ENCODE assay signal across 21 cellular contexts in genomic region chr1:162913345-162913744, GRCh38. TPM values are rescaled to one million over a fixed set of nuclear protein-coding genes. Genes with fewer than 3 reads are reported as not detected.
"Had no signal": no experiment of that assay in that cellular context is flagged by ENCODE, and none has a peak within 500 bp of the region (broad histone marks: within the 10 kb centered on the region; RNA-seq: fewer than 3 reads in every experiment).

No MANE protein-coding gene starts in this region.

- H3K4me1 ChIP-seq: colonic mucosa, spleen, testis had no signal

- H3K27me3 ChIP-seq: colonic mucosa, testis had no signal

- DNase-seq: activated B cell treated with CpG ODN at 0.5 μM for 24 hours; activated CD4-positive, alpha-beta T cell treated with anti-CD3 and anti-CD28 coated beads for 48 hours; activated CD8-positive, alpha-beta T cell treated with anti-CD3 and anti-CD28 coated beads for 36 hours; activated gamma-delta T cell; activated T-cell treated with anti-CD3 and anti-CD28 coated beads, Interleukin-2, amount 50 U/mL, for 48 hours; central memory CD4-positive, alpha-beta T cell; colonic mucosa; head of caudate nucleus; midbrain; spleen; stimulated activated CD4-positive, alpha-beta T cell treated with anti-CD3 and anti-CD28 coated beads, Interleukin-1b, Interleukin-23, amount 100 ng/mL, for 48 hours; stimulated activated naive CD8-positive, alpha-beta T cell treated with anti-CD3 and anti-CD28 coated beads, Interleukin-15, amount 100 ng/mL, for 72 hours; testis had no signal

- H3K4me1 Mint-ChIP-seq: activated B cell treated with CpG ODN at 0.5 μM for 24 hours; stimulated activated naive CD8-positive, alpha-beta T cell treated with anti-CD3 and anti-CD28 coated beads, Interleukin-15, amount 100 ng/mL, for 72 hours had no signal

- H3K9me3 ChIP-seq: colonic mucosa, testis had no signal

- H3K27ac Mint-ChIP-seq: activated B cell treated with CpG ODN at 0.5 μM for 24 hours; activated CD8-positive, alpha-beta T cell treated with anti-CD3 and anti-CD28 coated beads for 36 hours; activated naive CD4-positive, alpha-beta T cell treated with anti-CD3 and anti-CD28 coated beads, Interleukin-2, amount 50 U/mL, for 72 hours; stimulated activated naive CD8-positive, alpha-beta T cell treated with anti-CD3 and anti-CD28 coated beads, Interleukin-15, amount 100 ng/mL, for 72 hours had no signal

- H3K4me3 Mint-ChIP-seq: activated B cell treated with CpG ODN at 0.5 μM for 24 hours; activated CD8-positive, alpha-beta T cell treated with anti-CD3 and anti-CD28 coated beads for 36 hours; stimulated activated naive CD8-positive, alpha-beta T cell treated with anti-CD3 and anti-CD28 coated beads, Interleukin-15, amount 100 ng/mL, for 72 hours had no signal

- ATAC-seq: activated CD8-positive, alpha-beta T cell treated with anti-CD3 and anti-CD28 coated beads for 36 hours; activated naive CD4-positive, alpha-beta T cell treated with anti-CD3 and anti-CD28 coated beads, Interleukin-2, amount 50 U/mL, for 72 hours; sciatic nerve; stimulated activated naive CD8-positive, alpha-beta T cell treated with anti-CD3 and anti-CD28 coated beads, Interleukin-15, amount 100 ng/mL, for 72 hours had no signal

- H3K36me3 ChIP-seq: colonic mucosa, spleen had no signal

- H3K4me3 ChIP-seq: colonic mucosa, lung, spleen, testis had no signal

- H3K27ac ChIP-seq: colonic mucosa, spleen, testis had no signal

RNA-seq across cellular contexts. Expression of gene CCDC190, which starts 52.4 kb away (rescaled TPM):
- total RNA-seq: activated B cell treated with CpG ODN at 0.5 μM for 24 hours; activated CD8-positive, alpha-beta T cell treated with anti-CD3 and anti-CD28 coated beads for 36 hours; activated naive CD4-positive, alpha-beta T cell treated with anti-CD3 and anti-CD28 coated beads, Interleukin-2, amount 50 U/mL, for 72 hours; colonic mucosa; fibroblast of lung; frontal cortex; omental fat pad; spleen; T-helper 2 cell treated with Interferon-gamma antibody and Interleukin-4, amounts not matched to agents 100 ng/mL and 5 ng/mL, for 36 hours had no signal
- polyA plus RNA-seq: neural cell, spleen had no signal
